Comparison of ENCODE assay signal across 14 cellular contexts in genomic region chr15:66729339-66729951, GRCh38. TPM values are rescaled to one million over a fixed set of nuclear protein-coding genes. Genes with fewer than 3 reads are reported as not detected.
DNase-seq lines count a peak whose midpoint lies in the region; ATAC-seq and TF ChIP-seq lines count a peak whose summit lies in the region.
"Had no signal": no experiment of that assay in that cellular context is flagged by ENCODE, and none has a peak within 500 bp of the region (broad histone marks: within the 10 kb centered on the region; RNA-seq: fewer than 3 reads in every experiment).

No MANE protein-coding gene starts in this region.

- no peaks in the 10 kb centered on the region for H3K9me3 Mint-ChIP-seq in progenitor cell of endocrine pancreas (ENCODE audit: low read depth)
- H3K9me3 Mint-ChIP-seq in immature natural killer cell = no peaks in the 10 kb centered on the region
- H3K9me3 Mint-ChIP-seq: activated CD4-positive, alpha-beta memory T cell treated with anti-CD3 and anti-CD28 coated beads, Interleukin-2, amount 10 ng/mL, durations not matched to agents 7 days and 5 days; activated naive CD4-positive, alpha-beta T cell treated with anti-CD3 and anti-CD28 coated beads, Interleukin-2, amount 50 U/mL, for 24 hours had no signal

- H3K4me1 ChIP-seq in cardiac muscle cell (ENCODE audit: low read depth) (peaks cover 26% of the 10 kb centered on the region), right atrium auricular region (peaks cover 0 to 30% of the 10 kb centered on the region in 2 donors)
- H3K4me1 ChIP-seq: psoas muscle had no signal

- intact Hi-C loops in Right ventricle myocardium inferior (cut with DNase I) = no loop called here

- H3K36me3 ChIP-seq in cardiac muscle cell = peaks cover 17% of the 10 kb centered on the region
- H3K36me3 ChIP-seq in right atrium auricular region = no peaks in the 10 kb centered on the region

- H3K27me3 ChIP-seq in cardiac muscle cell (no peaks in the 10 kb centered on the region), right atrium auricular region (no peaks in the 10 kb centered on the region)

- H3K4me1 Mint-ChIP-seq in progenitor cell of endocrine pancreas (ENCODE audit: low read depth) (peaks cover 6% of the 10 kb centered on the region), immature natural killer cell (no peaks in the 10 kb centered on the region)
- H3K4me1 Mint-ChIP-seq: activated naive CD4-positive, alpha-beta T cell treated with anti-CD3 and anti-CD28 coated beads, Interleukin-2, amount 50 U/mL, for 24 hours had no signal

- DNase-seq in cardiac muscle cell (ENCODE audit: low read depth in 1 of 2, low spot score in 1 of 2) (no peak), Right ventricle myocardium inferior (ENCODE audit: missing footprints) (no peak), right atrium auricular region (ENCODE audit: low spot score) (no peak), progenitor cell of endocrine pancreas (ENCODE audit: low spot score, unreplicated experiment) (no peak), immature natural killer cell (no peak), HUDEP-2 (lab: John Stamatoyannopoulos, UW; ENCODE audit: unreplicated experiment in 76 of 76) (no peak), NCI-H2196 treated with DMSO at 0.1 percent for 48 hours (lab: John Stamatoyannopoulos, UW; ENCODE audit: unreplicated experiment) (no peak)
- DNase-seq: activated CD4-positive, alpha-beta memory T cell treated with anti-CD3 and anti-CD28 coated beads, Interleukin-2, amount 10 ng/mL, durations not matched to agents 7 days and 5 days; NCI-H524 treated with DMSO at 0.1 percent for 48 hours; psoas muscle; T-helper 1 cell had no signal

- no peak for ATAC-seq in Right ventricle myocardium inferior
- no peak for ATAC-seq in HG03139 (IDR thresholded peaks at IDR 0.05; ENCODE audit: unreplicated experiment)
- ATAC-seq: psoas muscle had no signal

- H3K9me3 ChIP-seq in cardiac muscle cell (ENCODE audit: low read depth) (no peaks in the 10 kb centered on the region), right atrium auricular region (no peaks in the 10 kb centered on the region)
- H3K9me3 ChIP-seq: psoas muscle had no signal

- H3K4me3 Mint-ChIP-seq in progenitor cell of endocrine pancreas (ENCODE audit: low read depth) = no peak overlapping the region
- H3K4me3 Mint-ChIP-seq in immature natural killer cell = no peak overlapping the region
- H3K4me3 Mint-ChIP-seq: activated CD4-positive, alpha-beta memory T cell treated with anti-CD3 and anti-CD28 coated beads, Interleukin-2, amount 10 ng/mL, durations not matched to agents 7 days and 5 days; activated naive CD4-positive, alpha-beta T cell treated with anti-CD3 and anti-CD28 coated beads, Interleukin-2, amount 50 U/mL, for 24 hours had no signal

- H3K4me3 ChIP-seq in cardiac muscle cell (no peak overlapping the region), right atrium auricular region (no peak overlapping the region)
- H3K4me3 ChIP-seq: psoas muscle had no signal

- TF ChIP-seq CTCF in cardiac muscle cell (IDR thresholded peaks at IDR 0.05; ENCODE audit: low read depth, low read length) = no peak
- TF ChIP-seq CTCF in right atrium auricular region (IDR thresholded peaks at IDR 0.05) = no peak
- TF ChIP-seq CTCF in progenitor cell of endocrine pancreas (IDR thresholded peaks at IDR 0.05; ENCODE audit: unreplicated experiment) = no peak

- peak overlapping the region; percentile 86 for H3K27ac ChIP-seq in cardiac muscle cell
- peak overlapping the region; percentile 23 to 62 for H3K27ac ChIP-seq in right atrium auricular region
- H3K27ac ChIP-seq: HL-60, psoas muscle had no signal

- H3K27ac Mint-ChIP-seq in progenitor cell of endocrine pancreas = peak overlapping the region; percentile 42
- H3K27ac Mint-ChIP-seq in immature natural killer cell = no peak overlapping the region
- H3K27ac Mint-ChIP-seq: activated CD4-positive, alpha-beta memory T cell treated with anti-CD3 and anti-CD28 coated beads, Interleukin-2, amount 10 ng/mL, durations not matched to agents 7 days and 5 days; activated naive CD4-positive, alpha-beta T cell treated with anti-CD3 and anti-CD28 coated beads, Interleukin-2, amount 50 U/mL, for 24 hours had no signal

- H3K36me3 Mint-ChIP-seq in progenitor cell of endocrine pancreas (ENCODE audit: insufficient read depth) (peaks cover 15% of the 10 kb centered on the region), immature natural killer cell (no peaks in the 10 kb centered on the region)
- H3K36me3 Mint-ChIP-seq: activated naive CD4-positive, alpha-beta T cell treated with anti-CD3 and anti-CD28 coated beads, Interleukin-2, amount 50 U/mL, for 24 hours had no signal

- H3K27me3 Mint-ChIP-seq in progenitor cell of endocrine pancreas = no peaks in the 10 kb centered on the region
- H3K27me3 Mint-ChIP-seq in immature natural killer cell (ENCODE audit: low read depth in 3 of 3) = peaks cover 0 to 6% (median 2%) of the 10 kb centered on the region in 3 donors
- H3K27me3 Mint-ChIP-seq: activated naive CD4-positive, alpha-beta T cell treated with anti-CD3 and anti-CD28 coated beads, Interleukin-2, amount 50 U/mL, for 24 hours had no signal

RNA-seq across cellular contexts. Expression of gene SMAD6, which starts 27.4 kb away (rescaled TPM):
- total RNA-seq in cardiac muscle cell (232 and 274 TPM in 2 replicates), Right ventricle myocardium inferior (16.2 TPM), right atrium auricular region (100 to 1,000 TPM in 1 of 2 donors, 10 to 100 TPM in 1; 20.8 to 104 TPM), progenitor cell of endocrine pancreas (35.5 and 38.9 TPM in 2 replicates)
- polyA plus RNA-seq in cardiac muscle cell (106 and 155 TPM in 2 replicates), immature natural killer cell (not detected)
